ENCODE assay signal across 8 cellular contexts in the genomic region with DNA sequence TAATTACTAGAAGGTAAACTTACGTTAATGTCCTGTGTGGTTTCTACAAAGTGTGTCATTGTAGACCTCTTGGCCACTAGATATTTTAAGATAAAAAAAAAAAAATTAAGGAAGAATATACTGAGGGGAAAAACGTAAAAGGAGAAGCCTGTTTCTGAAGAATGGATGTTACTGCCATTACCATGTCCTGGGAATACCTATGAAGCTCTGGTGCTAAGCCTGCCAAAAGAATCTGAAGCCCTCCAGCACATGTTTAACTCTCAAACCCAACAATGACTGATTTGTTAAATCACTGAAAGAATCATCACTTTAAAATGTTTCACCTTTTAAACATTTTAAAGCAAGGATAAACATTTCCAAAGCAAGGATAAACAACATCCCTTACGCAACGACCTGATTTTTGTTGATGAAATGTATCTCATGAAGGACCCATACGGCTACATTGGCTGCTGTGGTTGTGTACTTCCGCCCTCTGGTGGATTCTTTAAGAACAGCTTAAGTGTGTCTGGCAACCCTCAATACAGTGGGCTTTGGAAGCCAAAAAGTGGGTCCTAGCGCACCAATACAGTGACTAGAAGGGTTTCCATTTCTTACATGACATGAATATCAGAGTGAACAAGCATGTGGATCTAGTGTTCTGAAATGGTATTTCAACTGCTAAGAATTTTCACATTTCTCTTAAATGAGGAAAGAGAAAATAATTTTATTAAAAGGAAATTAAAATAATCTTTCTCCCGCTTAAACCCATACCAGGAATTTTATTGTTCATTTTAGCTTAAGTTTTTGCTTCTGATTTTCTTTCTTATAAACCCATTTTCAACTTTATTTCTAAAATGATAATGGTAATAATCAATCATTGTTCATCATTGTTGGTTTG.
A peak's percentile ranks its signal among the peaks of the same experiment; 100 is the strongest.
DNase-seq lines count a peak whose midpoint lies in the region; ATAC-seq and TF ChIP-seq lines count a peak whose summit lies in the region.

No MANE protein-coding gene starts in this region.

- ATAC-seq in GM21786 (IDR thresholded peaks at IDR 0.05; ENCODE audit: unreplicated experiment) (peak; percentile 90), Panc1 (peak; percentile 85), psoas muscle (peak; percentile 80 to 95 (median 88))
- peak; percentile 71 to 90 for ATAC-seq in activated naive CD4-positive, alpha-beta T cell treated with anti-CD3 and anti-CD28 coated beads, Interleukin-2, amount 50 U/mL, for 72 hours

- H3K9me3 Mint-ChIP-seq in activated naive CD4-positive, alpha-beta T cell treated with anti-CD3 and anti-CD28 coated beads, Interleukin-2, amount 50 U/mL, for 72 hours, result no peaks in the 10 kb centered on the region

- peak; percentile 76 for TF ChIP-seq CTCF in GM12864 (IDR thresholded peaks at IDR 0.05; ENCODE audit: low read depth, low read length, missing control alignments)
- peak; percentile 76 for TF ChIP-seq CTCF in KMS-11 (conservative IDR thresholded peaks at IDR 0.05; ENCODE audit: low read depth, low read length)
- TF ChIP-seq CTCF in Panc1 (IDR thresholded peaks at IDR 0.05), result peak; percentile 82
- TF ChIP-seq CTCF in psoas muscle (IDR thresholded peaks at IDR 0.05), result peak; percentile 87

- POLR2A ChIA-PET in Panc1 (lab: Charles Lee), result no interaction called here

- in situ Hi-C loops in Panc1 (cut with HindIII; ENCODE audit: low pct_unique_long_range_greater_than_20kb, low sequenced_read_pairs), result no loop called here

- H3K27ac Mint-ChIP-seq in activated naive CD4-positive, alpha-beta T cell treated with anti-CD3 and anti-CD28 coated beads, Interleukin-2, amount 50 U/mL, for 72 hours, result no peak overlapping the region

- H3K27me3 ChIP-seq in KMS-11 (ENCODE audit: insufficient read depth, low read depth) (no peaks in the 10 kb centered on the region), Panc1 (ENCODE audit: control insufficient read depth, insufficient read depth, low read length) (no peaks in the 10 kb centered on the region), psoas muscle (ENCODE audit: insufficient read depth in 3 of 3, low read length in 2 of 3) (no peaks in the 10 kb centered on the region)

- H3K4me2 ChIP-seq in KMS-11, result no peak overlapping the region

- no peaks in the 10 kb centered on the region for H3K79me2 ChIP-seq in KMS-11 (ENCODE audit: insufficient read depth, low read depth)

- 35 to 43% (median 35%) methylated on average over 8 of the region's 8 CpGs for WGBS in psoas muscle, 3 donors

- no peak overlapping the region for H2AFZ ChIP-seq in KMS-11 (ENCODE audit: low read depth)

- H3K9me3 ChIP-seq in Panc1 (ENCODE audit: control insufficient read depth, insufficient read depth, low read depth, low read length) (no peaks in the 10 kb centered on the region), psoas muscle (no peaks in the 10 kb centered on the region)

- no peak overlapping the region for H3K4me3 ChIP-seq in GM12864 (ENCODE audit: low read depth, low read length)
- no peak overlapping the region for H3K4me3 ChIP-seq in KMS-11 (IDR thresholded peaks at IDR 0.05; ENCODE audit: insufficient read depth, low read depth, low read length)
- H3K4me3 ChIP-seq in Panc1 (ENCODE audit: low read depth in 2 of 2, low read length in 2 of 2), result no peak overlapping the region
- H3K4me3 ChIP-seq in psoas muscle, result no peak overlapping the region

- BruUV-seq in Panc1 (replicated peaks; lab: Mats Ljungman, UMichigan), result no TSS peak

- no peak overlapping the region for H3K9ac ChIP-seq in KMS-11

- H3K27ac ChIP-seq in KMS-11 (no peak overlapping the region), Panc1 (ENCODE audit: low read length) (peak overlapping the region; percentile 88), psoas muscle (no peak overlapping the region)

- peak; percentile 39 for DNase-seq in GM12864 (ENCODE audit: low read depth)
- DNase-seq in Panc1 (ENCODE audit: low read depth, low spot score), result no peak
- peak in 1 of 2 donors; percentile 49 for DNase-seq in activated naive CD4-positive, alpha-beta T cell treated with anti-CD3 and anti-CD28 coated beads, Interleukin-2, amount 50 U/mL, for 72 hours (ENCODE audit: low spot score in 2 of 2)
- DNase-seq in head of caudate nucleus, result peak in 34 of 42 donors; percentile 30 to 86 (median 62)
- no peak for DNase-seq in psoas muscle
- DNase-seq in OCI-M2 (lab: John Stamatoyannopoulos, UW; ENCODE audit: unreplicated experiment), result no peak

- peaks cover 0 to 15% of the 10 kb centered on the region in 2 donors for H3K36me3 Mint-ChIP-seq in activated naive CD4-positive, alpha-beta T cell treated with anti-CD3 and anti-CD28 coated beads, Interleukin-2, amount 50 U/mL, for 72 hours

- no peaks in the 10 kb centered on the region for H4K20me1 ChIP-seq in KMS-11 (ENCODE audit: insufficient read depth)

- H3K36me3 ChIP-seq in KMS-11 (ENCODE audit: insufficient read depth) (no peaks in the 10 kb centered on the region), Panc1 (ENCODE audit: control insufficient read depth, insufficient read depth, low read length) (peaks cover 46% of the 10 kb centered on the region), psoas muscle (ENCODE audit: insufficient read depth in 1 of 2, low read depth in 1 of 2) (peaks cover 4 to 64% of the 10 kb centered on the region in 2 donors)

- intact Hi-C loops in Panc1 (cut with micrococcal nuclease; ENCODE audit: unreplicated experiment), result loop anchor here (10.0 kb wide), 1 partner anchor 245 kb away; no protein-coding TSS in a partner anchor
- intact Hi-C loops in head of caudate nucleus (cut with DNase I), result loop anchor here (5.0 kb wide), 1 partner anchor 247 kb away; no protein-coding TSS in a partner anchor
- intact Hi-C loops in psoas muscle (cut with DNase I), result loop anchor here (2.0 to 5.0 kb wide), 3 partner anchors 249 to 337 kb away; no protein-coding TSS in a partner anchor

- CTCF ChIA-PET in Panc1 (lab: Charles Lee), result interaction anchor here (0.6 to 1.2 kb wide), 3 partner anchors 11 to 341 kb away, joined by 3 to 9 read pairs (median 6); no protein-coding TSS in a partner anchor

- H3K4me1 ChIP-seq in KMS-11 (ENCODE audit: low read depth, poor library complexity, severe bottlenecking), result no peaks in the 10 kb centered on the region
- H3K4me1 ChIP-seq in Panc1 (ENCODE audit: control insufficient read depth, insufficient read depth, low read length), result peaks cover 51% of the 10 kb centered on the region
- peaks cover 11% of the 10 kb centered on the region for H3K4me1 ChIP-seq in psoas muscle

Comparison
In these comparisons a context has a peak if more than half of its experiments do, and no peak if none do; other contexts are left out.
1. DNase-seq: peak in GM12864 (single experiment) and head of caudate nucleus (34 of 42); none in Panc1 (single experiment), psoas muscle (0 of 2) and OCI-M2 (single experiment).
2. Peak in every context shown above with its lines, with median percentiles within 50 percentile points of each other: CTCF ChIP-seq and ATAC-seq.